22 cellular contexts compared by ENCODE assay signal in genomic region chr20:9031951-9032350, GRCh38. TPM values are rescaled to one million over a fixed set of nuclear protein-coding genes. Genes with fewer than 3 reads are reported as not detected.
"Had no signal": no experiment of that assay in that cellular context is flagged by ENCODE, and none has a peak within 500 bp of the region (broad histone marks: within the 10 kb centered on the region; RNA-seq: fewer than 3 reads in every experiment).

No MANE protein-coding gene starts in this region.

- H3K4me1 ChIP-seq: lower lobe of right lung, testis, upper lobe of right lung had no signal

- H3K36me3 ChIP-seq: cardiac muscle cell, lower lobe of right lung, ovary, upper lobe of right lung had no signal

- H3K27me3 ChIP-seq: cardiac muscle cell, ovary, testis, upper lobe of right lung had no signal

- H3K4me3 Mint-ChIP-seq: activated naive CD4-positive, alpha-beta T cell treated with anti-CD3 and anti-CD28 coated beads, Interleukin-2, amount 50 U/mL, for 24 hours; activated T-cell treated with anti-CD3 and anti-CD28 coated beads, Interleukin-2, amount 50 U/mL, for 72 hours; natural killer cell; stimulated activated effector memory CD8-positive, alpha-beta T cell treated with anti-CD3 and anti-CD28 coated beads, Interleukin-12 subunit alpha, Interleukin-12 subunit beta, amount 100 ng/mL, for 72 hours had no signal

- DNase-seq: activated CD4-positive, alpha-beta T cell treated with anti-CD3 and anti-CD28 coated beads, Interleukin-2, amount 50 U/mL, for 1 hour; activated CD4-positive, CD25-positive, alpha-beta regulatory T cell treated with anti-CD3 and anti-CD28 coated beads, Interleukin-2, amount 50 U/mL, for 72 hours; activated CD8-positive, alpha-beta memory T cell treated with anti-CD3 and anti-CD28 coated beads for 24 hours; activated effector memory CD4-positive, alpha-beta T cell treated with anti-CD3 and anti-CD28 coated beads, Interleukin-2, amount 50 U/mL, for 16 hours; activated T-cell treated with anti-CD3 and anti-CD28 coated beads, Interleukin-2, amount 50 U/mL, for 72 hours; dorsolateral prefrontal cortex; glutamatergic neuron; hippocampal formation; islet precursor cell; lower lobe of right lung; natural killer cell; ovary; stimulated activated CD4-positive, alpha-beta T cell treated with anti-CD3 and anti-CD28 coated beads, Interleukin-4, amount 100 ng/mL, for 24 hours; T-helper 2 cell; testis; upper lobe of right lung had no signal

- H3K27ac ChIP-seq: cardiac muscle cell, dorsolateral prefrontal cortex, lower lobe of right lung, ovary, testis, upper lobe of right lung, VCaP had no signal

- H3K4me1 Mint-ChIP-seq: activated naive CD4-positive, alpha-beta T cell treated with anti-CD3 and anti-CD28 coated beads, Interleukin-2, amount 50 U/mL, for 24 hours; natural killer cell; stimulated activated effector memory CD8-positive, alpha-beta T cell treated with anti-CD3 and anti-CD28 coated beads, Interleukin-12 subunit alpha, Interleukin-12 subunit beta, amount 100 ng/mL, for 72 hours had no signal

- ATAC-seq: activated T-cell treated with anti-CD3 and anti-CD28 coated beads, Interleukin-2, amount 50 U/mL, for 72 hours; lower lobe of right lung; natural killer cell; sciatic nerve; stimulated activated effector memory CD8-positive, alpha-beta T cell treated with anti-CD3 and anti-CD28 coated beads, Interleukin-12 subunit alpha, Interleukin-12 subunit beta, amount 100 ng/mL, for 72 hours; upper lobe of right lung had no signal

- H3K27me3 Mint-ChIP-seq: activated naive CD4-positive, alpha-beta T cell treated with anti-CD3 and anti-CD28 coated beads, Interleukin-2, amount 50 U/mL, for 24 hours had no signal

- H3K4me3 ChIP-seq: cardiac muscle cell, dorsolateral prefrontal cortex, lower lobe of right lung, ovary, smooth muscle cell, testis, upper lobe of right lung had no signal

- H3K36me3 Mint-ChIP-seq: activated naive CD4-positive, alpha-beta T cell treated with anti-CD3 and anti-CD28 coated beads, Interleukin-2, amount 50 U/mL, for 24 hours; natural killer cell; stimulated activated effector memory CD8-positive, alpha-beta T cell treated with anti-CD3 and anti-CD28 coated beads, Interleukin-12 subunit alpha, Interleukin-12 subunit beta, amount 100 ng/mL, for 72 hours had no signal

- H3K27ac Mint-ChIP-seq: activated naive CD4-positive, alpha-beta T cell treated with anti-CD3 and anti-CD28 coated beads, Interleukin-2, amount 50 U/mL, for 24 hours; activated T-cell treated with anti-CD3 and anti-CD28 coated beads, Interleukin-2, amount 50 U/mL, for 72 hours; natural killer cell; stimulated activated effector memory CD8-positive, alpha-beta T cell treated with anti-CD3 and anti-CD28 coated beads, Interleukin-12 subunit alpha, Interleukin-12 subunit beta, amount 100 ng/mL, for 72 hours had no signal

- H3K9me3 ChIP-seq: ovary, testis, upper lobe of right lung had no signal

RNA-seq across cellular contexts. Expression of gene PLCB4, which starts 36.9 kb away (rescaled TPM):
- total RNA-seq: activated T-cell treated with anti-CD3 and anti-CD28 coated beads, Interleukin-2, amount 50 U/mL, for 72 hours had no signal
